Comparison of ENCODE assay signal across 13 cellular contexts in the genomic region with DNA sequence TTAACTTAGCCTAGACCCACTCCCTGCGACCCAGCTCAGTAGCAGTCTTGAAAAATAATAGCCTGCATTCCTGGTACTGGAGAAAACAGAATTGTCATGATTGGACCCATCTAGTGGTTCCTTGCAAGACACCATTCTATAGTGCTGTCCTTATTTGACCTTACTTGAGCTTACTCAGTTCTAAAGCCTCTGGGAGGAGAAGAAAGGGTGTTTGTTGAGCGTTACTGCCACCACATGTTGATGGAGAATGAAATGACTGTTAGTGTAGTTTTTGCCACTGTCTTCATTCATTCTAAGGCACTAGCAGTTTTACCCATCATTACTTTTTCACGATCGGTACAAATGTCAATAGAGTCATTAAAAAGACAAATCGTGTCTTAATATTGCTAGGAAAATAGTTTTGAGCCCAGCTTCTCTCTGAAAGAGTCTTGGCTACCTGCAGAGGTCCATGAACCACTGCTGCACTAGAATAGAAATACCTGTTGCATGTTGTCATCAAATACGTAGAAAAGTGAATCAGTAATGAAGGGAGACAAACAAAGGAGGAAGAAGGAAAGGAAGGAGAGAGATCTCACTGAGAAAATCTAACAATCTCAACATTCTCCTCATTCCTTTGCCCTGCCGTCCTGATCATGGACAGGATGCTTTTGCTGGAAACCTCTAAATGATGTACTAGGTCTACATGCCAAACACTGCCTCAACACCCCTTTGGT.
A peak's percentile ranks its signal among the peaks of the same experiment; 100 is the strongest.
DNase-seq lines count a peak whose midpoint lies in the region; ATAC-seq, FAIRE-seq and TF ChIP-seq lines count a peak whose summit lies in the region.
"Had no signal": no experiment of that assay in that cellular context is flagged by ENCODE, and none has a peak within 500 bp of the region (broad histone marks: within the 10 kb centered on the region; RNA-seq: fewer than 3 reads in every experiment).

No MANE protein-coding gene starts in this region.

- SMC1A ChIA-PET in GM12878 (lab: Charles Lee; ENCODE audit: uncharacterized antibody, unreplicated experiment), result interaction anchor here (0.6 to 6.7 kb wide), 8 partner anchors 20 to 426 kb away, joined by 3 to 49 read pairs (median 4); partner anchors contain the start of gene LIX1

- intact Hi-C loops in GM12878 (cut with micrococcal nuclease; ENCODE audit: unreplicated experiment), result no loop called here

- 0 out of 2 replicates have a peak, but pooled peaks have one; percentile 19 for TF ChIP-seq RAD21 in GM12878 (IDR thresholded peaks at IDR 0.05; ENCODE audit: insufficient read depth, low read depth, low read length)

- no peaks in the 10 kb centered on the region for H3K36me3 ChIP-seq in GM12878 (ENCODE audit: control insufficient read depth in 2 of 2, insufficient read depth in 2 of 2, low read length in 1 of 2)
- H3K36me3 ChIP-seq in mesenchymal stem cell (ENCODE audit: control insufficient read depth in 1 of 2, insufficient read depth in 2 of 2, low read depth in 1 of 2, low read length in 2 of 2), result no peaks in the 10 kb centered on the region
- H3K36me3 ChIP-seq in neural progenitor cell, result no peaks in the 10 kb centered on the region

- H3K18ac ChIP-seq in mesenchymal stem cell (ENCODE audit: low read depth in 1 of 2, low read length in 2 of 2), result no peak overlapping the region

- H4K8ac ChIP-seq in mesenchymal stem cell (ENCODE audit: low read length), result no peak overlapping the region

- peak; percentile 68 for FAIRE-seq in GM12878 (lab: Jason Lieb, UNC)
- FAIRE-seq: endothelial cell of umbilical vein, H1, keratinocyte had no signal

- H3K4me2 ChIP-seq in GM12878 (ENCODE audit: control insufficient read depth, insufficient read depth), result no peak overlapping the region
- H3K4me2 ChIP-seq in mesenchymal stem cell (ENCODE audit: low read length, poor library complexity, severe bottlenecking), result no peak overlapping the region
- H3K4me2 ChIP-seq in neural progenitor cell, result no peak overlapping the region

- H3K9me3 ChIP-seq in GM12878 (replicated peaks; ENCODE audit: control insufficient read depth, insufficient read depth, low read length), result no peaks in the 10 kb centered on the region
- H3K9me3 ChIP-seq in mesenchymal stem cell (ENCODE audit: control insufficient read depth, low read length), result no peaks in the 10 kb centered on the region
- H3K9me3 ChIP-seq in neural progenitor cell (ENCODE audit: low read depth), result no peaks in the 10 kb centered on the region

- RAD21 ChIA-PET in GM12878 (lab: Charles Lee; ENCODE audit: unreplicated experiment), result interaction anchor here (0.6 to 1.7 kb wide), 5 partner anchors 93 to 177 kb away, joined by 3 to 15 read pairs (median 4); partner anchors contain the start of gene LIX1

- H2BK120ac ChIP-seq in mesenchymal stem cell (ENCODE audit: low read depth, low read length), result no peak overlapping the region

- no peaks in the 10 kb centered on the region for H3K27me3 Mint-ChIP-seq in neural progenitor cell (ENCODE audit: insufficient read depth, low read depth)

- H2AFZ ChIP-seq in GM12878 (ENCODE audit: control insufficient read depth, low read depth, low read length) (no peak overlapping the region), mesenchymal stem cell (ENCODE audit: low read depth, low read length) (no peak overlapping the region), neural progenitor cell (replicated peaks) (no peak overlapping the region)

- H3K27me3 ChIP-seq in GM12878 (replicated peaks in 1 of 2; ENCODE audit: control insufficient read depth in 2 of 2, insufficient read depth in 2 of 2, low read length in 1 of 2), result no peaks in the 10 kb centered on the region; a peak in 1 of 4 replicates
- H3K27me3 ChIP-seq in mesenchymal stem cell (ENCODE audit: control insufficient read depth in 1 of 2, insufficient read depth in 1 of 2, low read length in 2 of 2), result peaks cover 0 to 13% of the 10 kb centered on the region in 2 experiments
- H3K27me3 ChIP-seq in neural progenitor cell, result no peaks in the 10 kb centered on the region

- no peak overlapping the region for H2AK5ac ChIP-seq in mesenchymal stem cell (ENCODE audit: low read length, severe bottlenecking)

- H2BK12ac ChIP-seq in mesenchymal stem cell (ENCODE audit: low read length in 2 of 2), result no peak overlapping the region

- no peak overlapping the region for H3K23ac ChIP-seq in mesenchymal stem cell (ENCODE audit: low read length in 2 of 2)

- peaks cover 3% of the 10 kb centered on the region for H3K9me3 Mint-ChIP-seq in neural progenitor cell

- POLR2A ChIA-PET in GM12878 (lab: Charles Lee), result interaction anchor here (0.6 kb wide), 1 partner anchor 133 kb away, joined by 6 read pairs; no protein-coding TSS in a partner anchor

- H4K91ac ChIP-seq in mesenchymal stem cell (ENCODE audit: low read length), result no peak overlapping the region

- CTCF ChIA-PET in GM12878 (lab: Yijun Ruan, JAX), result interaction anchor here (0.7 to 13.3 kb wide), 10 partner anchors 14 to 1952 kb away, joined by 3 to 88 read pairs (median 4); partner anchors contain the start of gene LIX1

- no TSS peak for BruUV-seq in GM12878 (replicated peaks; lab: Mats Ljungman, UMichigan)

- H4K20me1 ChIP-seq in GM12878 (ENCODE audit: control insufficient read depth, insufficient read depth) (no peaks in the 10 kb centered on the region), neural progenitor cell (ENCODE audit: low read depth) (no peaks in the 10 kb centered on the region)

- no peak for TF ChIP-seq EP300 in GM12878 (IDR thresholded peaks at IDR 0.05; ENCODE audit: borderline replicate concordance in 1 of 2, control insufficient read depth in 1 of 2, low read depth in 2 of 2, low read length in 2 of 2)

- peaks cover 4% of the 10 kb centered on the region for H3F3A ChIP-seq in neural progenitor cell (ENCODE audit: low read depth)

- peak; percentile 58 for ATAC-seq in GM12878
- no peak for ATAC-seq in HG02840 (IDR thresholded peaks at IDR 0.05; ENCODE audit: low FRiP score, unreplicated experiment)

- H3K79me2 ChIP-seq in GM12878 (ENCODE audit: control insufficient read depth, insufficient read depth, low read length), result no peaks in the 10 kb centered on the region
- H3K79me2 ChIP-seq in neural progenitor cell (ENCODE audit: low read depth), result no peaks in the 10 kb centered on the region

- no peaks in the 10 kb centered on the region for H3K4me1 ChIP-seq in GM12878 (ENCODE audit: control insufficient read depth, insufficient read depth, low read length)
- H3K4me1 ChIP-seq in mesenchymal stem cell (ENCODE audit: control insufficient read depth, insufficient read depth, low read depth, low read length), result peaks cover 13% of the 10 kb centered on the region
- peaks cover 31% of the 10 kb centered on the region for H3K4me1 ChIP-seq in neural progenitor cell

- peak; percentile 11 for DNase-seq in DMS53 (lab: John Stamatoyannopoulos, UW)
- DNase-seq in DMS53 treated with DMSO at 0.1 percent for 48 hours (lab: John Stamatoyannopoulos, UW; ENCODE audit: unreplicated experiment), result no peak
- no peak for DNase-seq in GM12878 (ENCODE audit: low read depth, low spot score)
- no peak for DNase-seq in mesenchymal stem cell
- DNase-seq in stimulated activated CD4-positive, alpha-beta T cell treated with anti-CD3 and anti-CD28 coated beads, Interleukin-4, amount 100 ng/mL, for 4 hours, result no peak
- DNase-seq in neural progenitor cell (ENCODE audit: low spot score), result no peak
- DNase-seq: 8988T, aorta had no signal

- H3K4ac ChIP-seq in mesenchymal stem cell (ENCODE audit: low read depth in 1 of 2, low read length in 2 of 2), result no peak overlapping the region

- H3K4me3 Mint-ChIP-seq in neural progenitor cell, result no peak overlapping the region

- H3K14ac ChIP-seq in mesenchymal stem cell (ENCODE audit: low read length in 2 of 2), result no peak overlapping the region

- no peak overlapping the region for H3K27ac Mint-ChIP-seq in neural progenitor cell

- 59% methylated on average over 7 of the region's 7 CpGs for WGBS in GM12878 (ENCODE audit: insufficient coverage, insufficient replicate concordance, low lambda C conversion rate, missing lambda C conversion rate)
- WGBS in mesenchymal stem cell, result 84% methylated on average over 5 of the region's 7 CpGs

- H3K9ac ChIP-seq in GM12878 (ENCODE audit: control insufficient read depth, insufficient read depth, low read length) (no peak overlapping the region), mesenchymal stem cell (ENCODE audit: low read length) (no peak overlapping the region), neural progenitor cell (no peak overlapping the region)

- H2BK15ac ChIP-seq in mesenchymal stem cell (ENCODE audit: low read depth, poor library complexity, severe bottlenecking), result no peak overlapping the region

- H3K4me3 ChIP-seq in GM12878, result no peak overlapping the region
- no peak overlapping the region for H3K4me3 ChIP-seq in mesenchymal stem cell (ENCODE audit: insufficient read depth in 1 of 2, low read depth in 1 of 2, low read length in 2 of 2)
- H3K4me3 ChIP-seq in neural progenitor cell, result no peak overlapping the region

- H3K4me1 Mint-ChIP-seq in neural progenitor cell, result peaks cover 21% of the 10 kb centered on the region

- TF ChIP-seq POLR2A in GM12878 (IDR thresholded peaks at IDR 0.05; ENCODE audit: low read depth, low read length), result no peak

- peak; percentile 25; the same call in 1 of the 2 replicates for TF ChIP-seq CTCF in LNCAP (IDR thresholded peaks at IDR 0.05)
- peak in 1 of 3 experiments; percentile 25; a peak in 2 of 6 replicates for TF ChIP-seq CTCF in GM12878 (IDR thresholded peaks at IDR 0.05 in 2 of 3, conservative IDR thresholded peaks at IDR 0.05 in 1 of 3; ENCODE audit: control insufficient read depth in 2 of 3, extremely low read depth in 1 of 3, insufficient read depth in 1 of 3, low read depth in 3 of 3, low read length in 3 of 3)
- no peak for TF ChIP-seq CTCF in neural progenitor cell (IDR thresholded peaks at IDR 0.05)

- H3K79me1 ChIP-seq in mesenchymal stem cell (replicated peaks; ENCODE audit: low read length, poor library complexity, severe bottlenecking), result no peaks in the 10 kb centered on the region

- H2BK5ac ChIP-seq in mesenchymal stem cell (ENCODE audit: low read depth, low read length, poor library complexity, severe bottlenecking), result no peak overlapping the region

- no peak overlapping the region for H3K27ac ChIP-seq in GM12878 (ENCODE audit: control insufficient read depth, insufficient read depth)
- H3K27ac ChIP-seq in mesenchymal stem cell (ENCODE audit: low read length, poor library complexity, severe bottlenecking), result peak overlapping the region; percentile 23
- H3K27ac ChIP-seq in neural progenitor cell, result no peak overlapping the region

- in situ Hi-C loops in GM12878 (cut with MboI), result loop anchor here (5.0 kb wide), 1 partner anchor 96 kb away; the partner anchor contains the start of gene LIX1

- no peaks in the 10 kb centered on the region for H3K36me3 Mint-ChIP-seq in neural progenitor cell

TF ChIP-seq in GM12878, 131 proteins besides CTCF, POLR2A, EP300 and RAD21 (continues in another document):
- no peak for TF ChIP-seq CHD2 (IDR thresholded peaks at IDR 0.05; ENCODE audit: borderline replicate concordance, low read depth, low read length)
- no peak for TF ChIP-seq IKZF2 (IDR thresholded peaks at IDR 0.05)
- no peak for TF ChIP-seq TCF3 (IDR thresholded peaks at IDR 0.05; ENCODE audit: borderline replicate concordance, insufficient read depth, low read depth, low read length)
- no peak for TF ChIP-seq NFXL1 (IDR thresholded peaks at IDR 0.05; ENCODE audit: borderline replicate concordance)
